Comparison of ENCODE assay signal across 22 cellular contexts in genomic region chr11:131739243-131739882, GRCh38.
"Had no signal": no experiment of that assay in that cellular context is flagged by ENCODE, and none has a peak within 500 bp of the region (broad histone marks: within the 10 kb centered on the region; RNA-seq: fewer than 3 reads in every experiment).

No MANE protein-coding gene starts in this region.

- H3K4me1 ChIP-seq: sigmoid colon, stomach, thyroid gland, vagina had no signal

- H3K4me3 Mint-ChIP-seq: activated naive CD8-positive, alpha-beta T cell; activated T-cell treated with anti-CD3 and anti-CD28 coated beads, Interleukin-2, amount 50 U/mL, for 72 hours; naive thymus-derived CD4-positive, alpha-beta T cell; stimulated activated naive B cell treated with anti-CD40 and anti-IgM and Interleukin-4, amounts not matched to agents 10 μg/mL and 1 μg/mL and 100 μg/mL, for 72 hours; T-cell had no signal

- H3K36me3 ChIP-seq: sigmoid colon, stomach, thyroid gland, upper lobe of left lung, vagina had no signal

- H3K9me3 ChIP-seq: sigmoid colon, stomach, thyroid gland, upper lobe of left lung, vagina had no signal

- ATAC-seq: activated T-cell treated with anti-CD3 and anti-CD28 coated beads, Interleukin-2, amount 50 U/mL, for 72 hours; esophagus mucosa; naive thymus-derived CD4-positive, alpha-beta T cell; stimulated activated naive B cell treated with anti-CD40 and anti-IgM and Interleukin-4, amounts not matched to agents 10 μg/mL and 1 μg/mL and 100 μg/mL, for 72 hours; T-cell had no signal

- DNase-seq: activated CD4-positive, alpha-beta T cell treated with anti-CD3 and anti-CD28 coated beads for 4 hours; activated CD4-positive, alpha-beta T cell treated with anti-CD3 and anti-CD28 coated beads, Interleukin-2, amount 50 U/mL, for 4 hours; activated naive CD4-positive, alpha-beta T cell; activated T-cell treated with anti-CD3 and anti-CD28 coated beads for 4 hours; activated T-cell treated with anti-CD3 and anti-CD28 coated beads, Interleukin-2, amount 50 U/mL, for 72 hours; anterior cingulate cortex; head of caudate nucleus; hypothalamus; midbrain; naive thymus-derived CD4-positive, alpha-beta T cell; sigmoid colon; stimulated activated CD4-positive, alpha-beta T cell treated with anti-CD3 and anti-CD28 coated beads, Interleukin-15, amount 100 ng/mL, for 24 hours; stimulated activated CD4-positive, alpha-beta T cell treated with anti-CD3 and anti-CD28 coated beads, Interleukin-2, amount 100 ng/mL, for 24 hours; stimulated activated naive B cell treated with anti-CD40 and anti-IgM and Interleukin-4, amounts not matched to agents 10 μg/mL and 1 μg/mL and 100 μg/mL, for 72 hours; stomach; T-cell; thyroid gland; upper lobe of left lung had no signal

- H3K4me1 Mint-ChIP-seq: stimulated activated naive B cell treated with anti-CD40 and anti-IgM and Interleukin-4, amounts not matched to agents 10 μg/mL and 1 μg/mL and 100 μg/mL, for 72 hours; T-cell had no signal

- H3K4me2 ChIP-seq: smooth muscle cell had no signal

- H3K4me3 ChIP-seq: sigmoid colon, smooth muscle cell, stomach, thyroid gland, upper lobe of left lung, vagina had no signal

- H3K27ac Mint-ChIP-seq: activated naive CD8-positive, alpha-beta T cell; activated T-cell treated with anti-CD3 and anti-CD28 coated beads, Interleukin-2, amount 50 U/mL, for 72 hours; naive thymus-derived CD4-positive, alpha-beta T cell; stimulated activated naive B cell treated with anti-CD40 and anti-IgM and Interleukin-4, amounts not matched to agents 10 μg/mL and 1 μg/mL and 100 μg/mL, for 72 hours; T-cell had no signal

- H3K36me3 Mint-ChIP-seq: activated naive CD8-positive, alpha-beta T cell; naive thymus-derived CD4-positive, alpha-beta T cell; stimulated activated naive B cell treated with anti-CD40 and anti-IgM and Interleukin-4, amounts not matched to agents 10 μg/mL and 1 μg/mL and 100 μg/mL, for 72 hours; T-cell had no signal

- H3K27ac ChIP-seq: sigmoid colon, stomach, thyroid gland, upper lobe of left lung, vagina had no signal

- H3K27me3 ChIP-seq: sigmoid colon, thyroid gland, upper lobe of left lung, vagina had no signal
